8 cellular contexts compared by ENCODE assay signal in genomic region chr1:85199667-85200366, GRCh38. TPM values are rescaled to one million over a fixed set of nuclear protein-coding genes. Genes with fewer than 3 reads are reported as not detected.
DNase-seq lines count a peak whose midpoint lies in the region; ATAC-seq and TF ChIP-seq lines count a peak whose summit lies in the region.

No MANE protein-coding gene starts in this region.

- H3K4me3 Mint-ChIP-seq in activated naive CD8-positive, alpha-beta T cell treated with anti-CD3 and anti-CD28 coated beads, Interleukin-2, amount 10 ng/mL, durations not matched to agents 7 days and 5 days = peak overlapping the region; percentile 88

- POLR2A ChIA-PET in activated naive CD8-positive, alpha-beta T cell treated with anti-CD3 and anti-CD28 coated beads, Interleukin-2, amount 10 ng/mL, durations not matched to agents 7 days and 5 days (lab: Charles Lee) = interaction anchor here (1.0 to 2.5 kb wide), 6 partner anchors 17 to 255 kb away, joined by 3 to 9 read pairs (median 4); partner anchors contain the start of genes BCL10 and C1orf52

- peak overlapping the region; percentile 90 for H3K4me3 ChIP-seq in cardiac muscle cell
- peak overlapping the region; percentile 55 to 84 (median 83) for H3K4me3 ChIP-seq in right lobe of liver
- H3K4me3 ChIP-seq in upper lobe of right lung = peak overlapping the region; percentile 84

- no peak for TF ChIP-seq CTCF in cardiac muscle cell (IDR thresholded peaks at IDR 0.05; ENCODE audit: low read depth, low read length)
- TF ChIP-seq CTCF in right lobe of liver (IDR thresholded peaks at IDR 0.05) = no peak
- no peak for TF ChIP-seq CTCF in upper lobe of right lung (IDR thresholded peaks at IDR 0.05)

- H3K9me3 ChIP-seq in cardiac muscle cell (ENCODE audit: low read depth) (no peaks in the 10 kb centered on the region), right lobe of liver (no peaks in the 10 kb centered on the region), upper lobe of right lung (no peaks in the 10 kb centered on the region)

- H3K36me3 ChIP-seq in cardiac muscle cell = no peaks in the 10 kb centered on the region
- no peaks in the 10 kb centered on the region for H3K36me3 ChIP-seq in right lobe of liver
- no peaks in the 10 kb centered on the region for H3K36me3 ChIP-seq in upper lobe of right lung

- peaks cover 5% of the 10 kb centered on the region for H3K36me3 Mint-ChIP-seq in activated naive CD8-positive, alpha-beta T cell treated with anti-CD3 and anti-CD28 coated beads, Interleukin-2, amount 10 ng/mL, durations not matched to agents 7 days and 5 days

- 8% methylated on average over 18 of the region's 21 CpGs for WGBS in right lobe of liver (ENCODE audit: insufficient coverage, low coverage, low lambda C conversion rate, missing lambda C conversion rate)

- DNase-seq in cardiac muscle cell (ENCODE audit: low read depth in 1 of 2, low spot score in 1 of 2) (no peak), left cardiac atrium (no peak), right lobe of liver (no peak), upper lobe of right lung (no peak), NCI-H1105 treated with DMSO at 0.1 percent for 48 hours (lab: John Stamatoyannopoulos, UW) (no peak)
- DNase-seq in activated naive CD8-positive, alpha-beta T cell treated with anti-CD3 and anti-CD28 coated beads, Interleukin-2, amount 10 ng/mL, durations not matched to agents 7 days and 5 days = no peak

- H3K9me3 Mint-ChIP-seq in activated naive CD8-positive, alpha-beta T cell treated with anti-CD3 and anti-CD28 coated beads, Interleukin-2, amount 10 ng/mL, durations not matched to agents 7 days and 5 days = no peaks in the 10 kb centered on the region

- no peak for TF ChIP-seq POLR2A in right lobe of liver (IDR thresholded peaks at IDR 0.05)

- intact Hi-C loops in left cardiac atrium (cut with DNase I) (loop anchor here in 1 of 2 donors (5.0 kb wide), 1 partner anchor 53 kb away; no protein-coding TSS in a partner anchor), right lobe of liver (cut with DNase I) (no loop called here), upper lobe of right lung (cut with DNase I) (no loop called here)

- H3K4me1 ChIP-seq in cardiac muscle cell (ENCODE audit: low read depth) (peaks cover 16% of the 10 kb centered on the region), right lobe of liver (peaks cover 0 to 25% (median 6%) of the 10 kb centered on the region in 4 donors), upper lobe of right lung (peaks cover 4% of the 10 kb centered on the region)

- ATAC-seq in left cardiac atrium (no peak), right lobe of liver (peak in 1 of 4 donors; percentile 1), upper lobe of right lung (no peak), HG02884 (IDR thresholded peaks at IDR 0.05; ENCODE audit: unreplicated experiment) (no peak), HG02623 (IDR thresholded peaks at IDR 0.05; ENCODE audit: unreplicated experiment) (no peak)
- ATAC-seq in activated naive CD8-positive, alpha-beta T cell treated with anti-CD3 and anti-CD28 coated beads, Interleukin-2, amount 10 ng/mL, durations not matched to agents 7 days and 5 days (ENCODE audit: low read depth) = no peak

- peak overlapping the region; percentile 69 for H3K27ac Mint-ChIP-seq in activated naive CD8-positive, alpha-beta T cell treated with anti-CD3 and anti-CD28 coated beads, Interleukin-2, amount 10 ng/mL, durations not matched to agents 7 days and 5 days

- peak overlapping the region; percentile 100 for H3K27ac ChIP-seq in cardiac muscle cell
- H3K27ac ChIP-seq in right lobe of liver = peak overlapping the region; percentile 71 to 82 (median 81)
- H3K27ac ChIP-seq in upper lobe of right lung = peak overlapping the region; percentile 95

- peaks cover 10% of the 10 kb centered on the region for H3K27me3 Mint-ChIP-seq in activated naive CD8-positive, alpha-beta T cell treated with anti-CD3 and anti-CD28 coated beads, Interleukin-2, amount 10 ng/mL, durations not matched to agents 7 days and 5 days

- H3K27me3 ChIP-seq in cardiac muscle cell (no peaks in the 10 kb centered on the region), right lobe of liver (no peaks in the 10 kb centered on the region), upper lobe of right lung (no peaks in the 10 kb centered on the region)

- H3K4me1 Mint-ChIP-seq in activated naive CD8-positive, alpha-beta T cell treated with anti-CD3 and anti-CD28 coated beads, Interleukin-2, amount 10 ng/mL, durations not matched to agents 7 days and 5 days = peaks cover 25% of the 10 kb centered on the region

RNA-seq across cellular contexts. Expression of gene SYDE2, which starts 1.0 kb away (rescaled TPM):
- total RNA-seq in cardiac muscle cell = 22.2 and 47.5 TPM in 2 replicates
- polyA plus RNA-seq in cardiac muscle cell = 20.6 and 30.2 TPM in 2 replicates
- total RNA-seq in left cardiac atrium = 10 to 100 TPM; 14.3 to 14.5 TPM
- total RNA-seq in activated naive CD8-positive, alpha-beta T cell treated with anti-CD3 and anti-CD28 coated beads, Interleukin-2, amount 10 ng/mL, durations not matched to agents 7 days and 5 days = 1 to 10 TPM; 4.1 to 4.6 TPM
- total RNA-seq in right lobe of liver = 1 to 10 TPM; 3.2 to 6.7 (median 4.4) TPM
- 23.8 TPM for total RNA-seq in upper lobe of right lung

RNA-seq across cellular contexts. Expression of gene C1orf52, which starts 59.6 kb away (rescaled TPM):
- total RNA-seq in cardiac muscle cell (63.4 and 71.6 TPM in 2 replicates), left cardiac atrium (10 to 100 TPM; 15.6 to 17.6 TPM), right lobe of liver (1 to 10 TPM; 4.7 to 8.0 (median 6.7) TPM), upper lobe of right lung (22.5 TPM)
- 82.1 and 91.4 TPM in 2 replicates for polyA plus RNA-seq in cardiac muscle cell
- 10 to 100 TPM; 31.2 to 35.7 TPM for total RNA-seq in activated naive CD8-positive, alpha-beta T cell treated with anti-CD3 and anti-CD28 coated beads, Interleukin-2, amount 10 ng/mL, durations not matched to agents 7 days and 5 days
